ENCODE assay signal across 24 cellular contexts in the genomic region with DNA sequence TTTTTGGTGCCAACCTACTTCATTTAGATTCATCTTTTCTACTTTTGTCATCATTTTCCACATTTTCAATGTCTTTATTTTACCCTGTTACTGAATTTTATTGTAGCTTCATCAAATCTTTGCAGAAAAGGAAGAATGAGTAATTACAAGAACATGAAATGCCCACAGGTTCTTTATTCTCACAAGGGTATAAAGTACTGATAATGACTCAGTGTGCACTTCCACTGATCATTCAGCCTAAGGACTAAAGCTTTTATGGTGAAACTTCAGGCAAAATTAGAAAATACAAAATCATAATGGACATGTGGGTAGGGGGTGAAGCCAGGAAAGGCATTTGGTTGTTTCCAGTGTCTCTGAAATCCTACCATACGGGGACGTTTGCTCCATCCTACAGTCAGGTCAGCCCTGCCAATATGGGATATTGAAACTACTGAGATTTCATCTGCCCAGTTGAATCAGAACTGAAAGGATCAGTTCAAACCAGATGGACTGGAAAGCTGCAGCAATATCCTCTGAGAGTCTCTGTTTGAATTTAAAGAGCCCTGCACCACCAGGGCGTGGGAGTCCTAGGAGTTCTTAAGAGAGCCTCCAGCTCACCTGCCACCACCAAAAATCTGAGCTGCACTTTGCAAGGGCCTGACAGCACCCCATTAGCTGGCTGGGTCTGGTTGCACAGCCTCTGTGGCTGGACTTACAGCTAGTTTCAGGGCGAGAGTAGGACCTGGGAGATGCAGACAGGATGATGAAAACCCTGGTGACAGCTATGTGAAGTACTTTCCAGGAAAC.
DNase-seq lines count a peak whose midpoint lies in the region; ATAC-seq, FAIRE-seq and TF ChIP-seq lines count a peak whose summit lies in the region.
"Had no signal": no experiment of that assay in that cellular context is flagged by ENCODE, and none has a peak within 500 bp of the region (broad histone marks: within the 10 kb centered on the region; RNA-seq: fewer than 3 reads in every experiment).

No MANE protein-coding gene starts in this region.

- no peaks in the 10 kb centered on the region for H3K4me1 ChIP-seq in aorta (ENCODE audit: control insufficient read depth in 1 of 2, insufficient read depth in 2 of 2, low read length in 2 of 2)
- H3K4me1 ChIP-seq: BLaER1 treated with 17β-estradiol and CSF1 and Interleukin-3, amounts not matched to agents 10 nM and 100 nM; lower lobe of right lung had no signal

- no peaks in the 10 kb centered on the region for H3K27me3 ChIP-seq in aorta (ENCODE audit: control insufficient read depth in 1 of 2, insufficient read depth in 2 of 2, low read length in 1 of 2)
- H3K27me3 ChIP-seq: BLaER1 treated with 17β-estradiol and CSF1 and Interleukin-3, amounts not matched to agents 10 nM and 100 nM; hepatocyte had no signal

- peak; percentile 88 for FAIRE-seq in GM12891 (lab: Jason Lieb, UNC)
- FAIRE-seq: islet of Langerhans had no signal

- no peak overlapping the region for H3K4me3 ChIP-seq in aorta (ENCODE audit: low read length in 2 of 2)
- H3K4me3 ChIP-seq: BLaER1 treated with 17β-estradiol and CSF1 and Interleukin-3, amounts not matched to agents 10 nM and 100 nM; hepatocyte; lower lobe of right lung; smooth muscle cell had no signal

- H3K9me3 Mint-ChIP-seq in activated CD4-positive, alpha-beta T cell treated with anti-CD3 and anti-CD28 coated beads for 36 hours (ENCODE audit: low read depth), result peaks cover 2% of the 10 kb centered on the region

- ATAC-seq in GM21360 (IDR thresholded peaks at IDR 0.05; ENCODE audit: unreplicated experiment) (peak; percentile 91), HG02852 (IDR thresholded peaks at IDR 0.05; ENCODE audit: unreplicated experiment) (peak; percentile 73), HG03575 (IDR thresholded peaks at IDR 0.05; ENCODE audit: extremely low read depth, insufficient number of reproducible peaks, low FRiP score, unreplicated experiment) (peak; percentile 60), aorta (ENCODE audit: low FRiP score) (no peak)
- no peak for ATAC-seq in activated CD4-positive, alpha-beta T cell treated with anti-CD3 and anti-CD28 coated beads for 36 hours
- ATAC-seq: activated CD4-positive, CD25-positive, alpha-beta regulatory T cell treated with anti-CD3 and anti-CD28 coated beads, Interleukin-2, amount 50 U/mL, for 24 hours; lower lobe of right lung had no signal

- no peaks in the 10 kb centered on the region for H3K36me3 Mint-ChIP-seq in activated CD4-positive, alpha-beta T cell treated with anti-CD3 and anti-CD28 coated beads for 36 hours (ENCODE audit: low read depth)
- H3K36me3 Mint-ChIP-seq: activated naive CD8-positive, alpha-beta T cell treated with anti-CD3 and anti-CD28 coated beads, Interleukin-2, amount 10 ng/mL, durations not matched to agents 7 days and 5 days; type B pancreatic cell had no signal

- no peak for TF ChIP-seq POLR2A in GM12891 (IDR thresholded peaks at IDR 0.05; ENCODE audit: low read depth, low read length)

- H3K27ac Mint-ChIP-seq in activated CD4-positive, alpha-beta T cell treated with anti-CD3 and anti-CD28 coated beads for 36 hours, result no peak overlapping the region
- H3K27ac Mint-ChIP-seq: activated naive CD8-positive, alpha-beta T cell treated with anti-CD3 and anti-CD28 coated beads, Interleukin-2, amount 10 ng/mL, durations not matched to agents 7 days and 5 days; type B pancreatic cell had no signal

- DNase-seq in GM12891 (ENCODE audit: insufficient read length, low spot score), result peak; percentile 16
- no peak for DNase-seq in activated CD4-positive, alpha-beta T cell treated with anti-CD3 and anti-CD28 coated beads for 36 hours
- DNase-seq in stimulated activated naive CD4-positive, alpha-beta T cell treated with Interleukin-2 at 50 U/mL for 16 hours (lab: John Stamatoyannopoulos, UW), result no peak
- no peak for DNase-seq in aorta
- DNase-seq in DMS 273 (lab: John Stamatoyannopoulos, UW; ENCODE audit: unreplicated experiment), result no peak
- DNase-seq: activated naive CD8-positive, alpha-beta T cell treated with anti-CD3 and anti-CD28 coated beads, Interleukin-2, amount 10 ng/mL, durations not matched to agents 7 days and 5 days; Calu3; EL; Karpas-422; lower lobe of right lung; NCI-H1092 treated with DMSO at 0.1 percent for 48 hours; NCI-H510A treated with DMSO at 0.1 percent for 48 hours; RPMI8226; stimulated activated CD4-positive, alpha-beta T cell treated with anti-CD3 and anti-CD28 coated beads, Interleukin-4, amount 100 ng/mL, for 24 hours; T-helper 9 cell had no signal

- no peaks in the 10 kb centered on the region for H3K4me1 Mint-ChIP-seq in activated CD4-positive, alpha-beta T cell treated with anti-CD3 and anti-CD28 coated beads for 36 hours
- H3K4me1 Mint-ChIP-seq: activated naive CD8-positive, alpha-beta T cell treated with anti-CD3 and anti-CD28 coated beads, Interleukin-2, amount 10 ng/mL, durations not matched to agents 7 days and 5 days had no signal

- no peak overlapping the region for H3K4me3 Mint-ChIP-seq in activated CD4-positive, alpha-beta T cell treated with anti-CD3 and anti-CD28 coated beads for 36 hours
- H3K4me3 Mint-ChIP-seq: activated naive CD8-positive, alpha-beta T cell treated with anti-CD3 and anti-CD28 coated beads, Interleukin-2, amount 10 ng/mL, durations not matched to agents 7 days and 5 days; type B pancreatic cell had no signal

- H3K9me3 ChIP-seq in aorta (ENCODE audit: control insufficient read depth, low read length), result peaks cover 2% of the 10 kb centered on the region
- H3K9me3 ChIP-seq: lower lobe of right lung had no signal

- H3K27ac ChIP-seq in aorta (ENCODE audit: low read depth in 1 of 2, low read length in 2 of 2), result no peak overlapping the region
- H3K27ac ChIP-seq: BLaER1 treated with 17β-estradiol and CSF1 and Interleukin-3, amounts not matched to agents 10 nM and 100 nM; hepatocyte; lower lobe of right lung had no signal

- H3K27me3 Mint-ChIP-seq in activated CD4-positive, alpha-beta T cell treated with anti-CD3 and anti-CD28 coated beads for 36 hours, result peaks cover 5% of the 10 kb centered on the region
- H3K27me3 Mint-ChIP-seq: activated naive CD8-positive, alpha-beta T cell treated with anti-CD3 and anti-CD28 coated beads, Interleukin-2, amount 10 ng/mL, durations not matched to agents 7 days and 5 days had no signal

- POLR2A ChIA-PET in activated CD4-positive, alpha-beta T cell treated with anti-CD3 and anti-CD28 coated beads for 36 hours (lab: Charles Lee), result no interaction called here

- 61 to 66% methylated on average over 4 of the region's 4 CpGs for WGBS in aorta, 2 donors

- no peaks in the 10 kb centered on the region for H3K36me3 ChIP-seq in aorta (ENCODE audit: control insufficient read depth in 1 of 2, insufficient read depth in 2 of 2, low read length in 1 of 2)
- H3K36me3 ChIP-seq: BLaER1 treated with 17β-estradiol and CSF1 and Interleukin-3, amounts not matched to agents 10 nM and 100 nM; lower lobe of right lung had no signal

- CTCF ChIA-PET in activated CD4-positive, alpha-beta T cell treated with anti-CD3 and anti-CD28 coated beads for 36 hours (lab: Charles Lee), result interaction anchor here (0.6 kb wide), 1 partner anchor 87 kb away, joined by 3 read pairs; no protein-coding TSS in a partner anchor

- intact Hi-C loops in activated CD4-positive, alpha-beta T cell treated with anti-CD3 and anti-CD28 coated beads for 36 hours (cut with DNase I, micrococcal nuclease), result no loop called here
- intact Hi-C loops in aorta (cut with DNase I), result no loop called here

TF ChIP-seq in GM12891, 5 proteins besides CTCF, POLR2A, EP300 and RAD21:
- TF ChIP-seq POU2F2 (IDR thresholded peaks at IDR 0.05; ENCODE audit: low read depth, low read length) (no peak), PAX5 (IDR thresholded peaks at IDR 0.05; ENCODE audit: insufficient read depth, low read length, severe bottlenecking) (no peak), SPI1 (IDR thresholded peaks at IDR 0.05; ENCODE audit: low read depth, low read length) (no peak), TAF1 (IDR thresholded peaks at IDR 0.05; ENCODE audit: low read depth, low read length) (no peak), POLR2AphosphoS5 (IDR thresholded peaks at IDR 0.05; ENCODE audit: low read depth, low read length) (no peak)

Comparison
In these comparisons a context has a peak if more than half of its experiments do, and no peak if none do; other contexts are left out.
1. ATAC-seq: peak in GM21360 (single experiment), HG02852 (single experiment) and HG03575 (single experiment); none in activated CD4-positive, alpha-beta T cell treated with anti-CD3 and anti-CD28 coated beads for 36 hours (single experiment) and aorta (single experiment).